27 cellular contexts compared by ENCODE assay signal in the genomic region with DNA sequence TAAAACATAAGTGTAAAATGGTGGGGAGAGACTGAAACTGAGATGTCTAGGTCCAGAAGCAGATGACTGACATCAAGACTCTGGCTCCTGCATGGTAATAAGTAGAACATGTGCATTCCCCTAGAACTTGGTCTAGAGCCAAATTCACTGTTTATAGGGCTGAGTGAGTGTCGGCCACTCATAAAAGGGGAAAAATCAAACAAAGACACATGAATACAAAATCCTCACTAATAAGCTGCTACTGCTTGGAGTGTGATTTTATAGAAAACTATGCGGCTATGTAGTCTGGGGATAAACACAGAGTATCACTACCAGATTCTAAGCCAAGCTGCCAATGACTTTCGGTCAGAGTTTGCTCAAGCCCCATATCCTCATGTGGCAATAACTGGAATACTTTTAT.
DNase-seq lines count a peak whose midpoint lies in the region; ATAC-seq and TF ChIP-seq lines count a peak whose summit lies in the region.
"Had no signal": no experiment of that assay in that cellular context is flagged by ENCODE, and none has a peak within 500 bp of the region (broad histone marks: within the 10 kb centered on the region; RNA-seq: fewer than 3 reads in every experiment).

No MANE protein-coding gene starts in this region.

- no peak overlapping the region for H3K4me2 ChIP-seq in mesenchymal stem cell (ENCODE audit: low read length, poor library complexity, severe bottlenecking)
- H3K4me2 ChIP-seq: BLaER1 had no signal

- 83% methylated on average over 1 of the region's 3 CpGs for WGBS in mesenchymal stem cell
- WGBS in testis, 2 donors: 83 to 89% methylated on average over 3 of the region's 3 CpGs

- intact Hi-C loops in testis (cut with DNase I; ENCODE audit: low total_unique reads): no loop called here

- no peak overlapping the region for H4K91ac ChIP-seq in mesenchymal stem cell (ENCODE audit: low read length)

- no peak overlapping the region for H3K18ac ChIP-seq in mesenchymal stem cell (ENCODE audit: low read depth in 1 of 2, low read length in 2 of 2)

- H3K36me3 ChIP-seq in HAP-1 (replicated peaks) (no peaks in the 10 kb centered on the region), mesenchymal stem cell (ENCODE audit: control insufficient read depth in 1 of 2, insufficient read depth in 2 of 2, low read depth in 1 of 2, low read length in 2 of 2) (no peaks in the 10 kb centered on the region), testis (ENCODE audit: low read depth, missing control alignments) (no peaks in the 10 kb centered on the region)
- H3K36me3 ChIP-seq: BLaER1, heart left ventricle, right lobe of liver, transverse colon had no signal

- no peak for TF ChIP-seq POLR2A in testis (IDR thresholded peaks at IDR 0.05)

- H3K9me3 ChIP-seq in HAP-1 (no peaks in the 10 kb centered on the region), mesenchymal stem cell (ENCODE audit: control insufficient read depth, low read length) (no peaks in the 10 kb centered on the region), testis (no peaks in the 10 kb centered on the region)
- H3K9me3 ChIP-seq: BLaER1, heart left ventricle, right lobe of liver, transverse colon had no signal

- H3K14ac ChIP-seq in mesenchymal stem cell (ENCODE audit: low read length in 2 of 2): no peak overlapping the region

- H3K27me3 ChIP-seq in HAP-1 (ENCODE audit: low read depth) (no peaks in the 10 kb centered on the region), mesenchymal stem cell (ENCODE audit: control insufficient read depth in 1 of 2, insufficient read depth in 1 of 2, low read length in 2 of 2) (no peaks in the 10 kb centered on the region), testis (no peaks in the 10 kb centered on the region)
- H3K27me3 ChIP-seq: BLaER1, heart left ventricle, right lobe of liver, transverse colon had no signal

- in situ Hi-C loops in HAP-1 (cut with MboI; ENCODE audit: low sequenced_read_pairs): no loop called here

- no peak for TF ChIP-seq CTCF in testis (IDR thresholded peaks at IDR 0.05)

- H3K27ac ChIP-seq in mesenchymal stem cell (ENCODE audit: low read length, poor library complexity, severe bottlenecking) (no peak overlapping the region), testis (no peak overlapping the region)
- H3K27ac ChIP-seq: BLaER1, heart left ventricle, right lobe of liver, transverse colon had no signal

- no peak overlapping the region for H3K4ac ChIP-seq in mesenchymal stem cell (ENCODE audit: low read depth in 1 of 2, low read length in 2 of 2)

- H3K79me1 ChIP-seq in mesenchymal stem cell (replicated peaks; ENCODE audit: low read length, poor library complexity, severe bottlenecking): no peaks in the 10 kb centered on the region

- H3K9ac ChIP-seq in mesenchymal stem cell (ENCODE audit: low read length): no peak overlapping the region
- H3K9ac ChIP-seq: BLaER1 had no signal

- H4K8ac ChIP-seq in mesenchymal stem cell (ENCODE audit: low read length): no peak overlapping the region

- DNase-seq in HAP-1 (ENCODE audit: low spot score in 2 of 2) (peak; percentile 35 to 76), NCI-H1092 treated with DMSO at 0.1 percent for 48 hours (lab: John Stamatoyannopoulos, UW) (peak; percentile 59), NCI-H774 (lab: John Stamatoyannopoulos, UW) (peak; percentile 71), mesenchymal stem cell (peak; percentile 40), amniotic stem cell (lab: John Stamatoyannopoulos, UW) (no peak), testis (no peak)
- DNase-seq: activated CD4-positive, alpha-beta memory T cell treated with anti-CD3 and anti-CD28 coated beads for 36 hours; activated CD4-positive, CD25-positive, alpha-beta regulatory T cell treated with anti-CD3 and anti-CD28 coated beads, Interleukin-2, amount 50 U/mL, for 72 hours; activated naive CD4-positive, alpha-beta T cell treated with Interleukin-2 at 50 U/mL for 16 hours; cerebellar nuclear complex; dermis blood vessel endothelial cell; endodermal cell; heart left ventricle; Kasumi-1; kidney; left ventricle myocardium superior; NCI-H1048; NCI-H2029; right lobe of liver; SIG-M5; stimulated activated CD4-positive, alpha-beta T cell treated with anti-CD3 and anti-CD28 coated beads, Interleukin-4, amount 100 ng/mL, for 4 hours; transverse colon had no signal

- ATAC-seq in GM21526 (IDR thresholded peaks at IDR 0.05; ENCODE audit: low FRiP score, unreplicated experiment): no peak
- ATAC-seq: esophagus mucosa, heart left ventricle, HepG2, left ventricle myocardium superior, Panc1, right lobe of liver had no signal

- no peak overlapping the region for H2BK12ac ChIP-seq in mesenchymal stem cell (ENCODE audit: low read length in 2 of 2)

- no peak overlapping the region for H2AFZ ChIP-seq in mesenchymal stem cell (ENCODE audit: low read depth, low read length)

- no peak overlapping the region for H2AK5ac ChIP-seq in mesenchymal stem cell (ENCODE audit: low read length, severe bottlenecking)

- no peak overlapping the region for H2BK15ac ChIP-seq in mesenchymal stem cell (ENCODE audit: low read depth, poor library complexity, severe bottlenecking)

- H3K4me1 ChIP-seq in HAP-1: peaks cover 14% of the 10 kb centered on the region
- no peaks in the 10 kb centered on the region for H3K4me1 ChIP-seq in mesenchymal stem cell (ENCODE audit: control insufficient read depth, insufficient read depth, low read depth, low read length)
- H3K4me1 ChIP-seq in testis: no peaks in the 10 kb centered on the region
- H3K4me1 ChIP-seq: BLaER1, heart left ventricle, right lobe of liver, transverse colon had no signal

- H2BK120ac ChIP-seq in mesenchymal stem cell (ENCODE audit: low read depth, low read length): no peak overlapping the region

- H2BK5ac ChIP-seq in mesenchymal stem cell (ENCODE audit: low read depth, low read length, poor library complexity, severe bottlenecking): no peak overlapping the region

- H3K4me3 ChIP-seq in HAP-1 (no peak overlapping the region), mesenchymal stem cell (ENCODE audit: insufficient read depth in 1 of 2, low read depth in 1 of 2, low read length in 2 of 2) (no peak overlapping the region), testis (no peak overlapping the region)
- H3K4me3 ChIP-seq: BLaER1, heart left ventricle, right lobe of liver, transverse colon had no signal

- H3K23ac ChIP-seq in mesenchymal stem cell (ENCODE audit: low read length in 2 of 2): no peak overlapping the region

Comparison
In these comparisons a context has a peak if more than half of its experiments do, and no peak if none do; other contexts are left out.
1. DNase-seq: peak in HAP-1 (2 of 2), NCI-H1092 treated with DMSO at 0.1 percent for 48 hours (single experiment), NCI-H774 (single experiment) and mesenchymal stem cell (single experiment); none in amniotic stem cell (single experiment) and testis (single experiment).